Comparison of ENCODE assay signal across 1 cellular context in the genomic region with DNA sequence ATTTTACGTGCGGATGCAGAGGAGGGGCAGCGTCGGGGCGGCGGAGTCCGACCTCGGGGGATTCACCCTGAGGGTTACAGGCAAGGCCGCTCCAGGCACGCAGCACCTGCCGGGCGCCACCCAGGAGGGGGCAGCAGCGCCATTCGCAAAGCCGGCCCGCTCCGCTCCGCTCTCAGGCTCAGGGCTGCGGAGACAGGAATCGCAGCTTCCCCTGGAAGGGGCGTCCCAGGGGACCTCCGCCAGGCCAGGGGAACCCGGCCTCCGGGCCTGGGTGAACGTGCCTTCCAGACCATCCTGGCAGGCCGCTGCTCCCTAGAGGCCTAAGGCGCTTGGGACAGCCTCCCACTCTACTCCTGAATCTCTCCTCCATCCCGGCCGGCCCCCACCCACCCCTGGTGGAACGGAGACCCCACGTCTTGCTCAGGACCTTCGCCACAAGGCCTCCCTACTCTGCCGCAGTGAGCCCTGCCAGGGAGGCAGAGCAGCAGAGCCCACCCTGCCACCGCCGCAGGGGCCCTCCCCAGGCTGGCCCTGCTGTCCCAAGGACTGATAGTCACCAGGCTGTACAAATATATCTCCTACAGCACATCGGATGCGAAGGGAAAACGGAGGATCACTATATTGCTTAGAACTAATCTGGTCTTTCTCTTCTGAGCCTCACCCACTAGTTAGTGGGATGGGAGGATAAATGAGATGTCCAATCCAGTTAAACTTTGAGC.
TF ChIP-seq lines count a peak whose summit lies in the region.

No MANE protein-coding gene starts in this region.

TF ChIP-seq in GM12878, 131 proteins besides CTCF, POLR2A, EP300 and RAD21 (continued from another document):
- no peak for TF ChIP-seq SPI1 (IDR thresholded peaks at IDR 0.05; ENCODE audit: borderline replicate concordance, insufficient read depth, low read depth, low read length)
- no peak for TF ChIP-seq CHD1 (IDR thresholded peaks at IDR 0.05; ENCODE audit: low read depth, low read length)
- TF ChIP-seq ZBED1 (IDR thresholded peaks at IDR 0.05; ENCODE audit: borderline replicate concordance), result no peak
- no peak for TF ChIP-seq RBBP5 (conservative IDR thresholded peaks at IDR 0.05)
- TF ChIP-seq PBX3 (IDR thresholded peaks at IDR 0.05; ENCODE audit: insufficient replicate concordance, low read depth, low read length), result no peak
- no peak for TF ChIP-seq ZNF384 (IDR thresholded peaks at IDR 0.05; ENCODE audit: borderline replicate concordance, low read depth, low read length)
- TF ChIP-seq PAX8 (IDR thresholded peaks at IDR 0.05), result no peak
- no peak for TF ChIP-seq PML (IDR thresholded peaks at IDR 0.05; ENCODE audit: low read length)
- no peak for TF ChIP-seq ZNF217 (IDR thresholded peaks at IDR 0.05)
- TF ChIP-seq MYB (IDR thresholded peaks at IDR 0.05; ENCODE audit: borderline replicate concordance, low read depth, low read length), result no peak
- TF ChIP-seq, protein P1, sequence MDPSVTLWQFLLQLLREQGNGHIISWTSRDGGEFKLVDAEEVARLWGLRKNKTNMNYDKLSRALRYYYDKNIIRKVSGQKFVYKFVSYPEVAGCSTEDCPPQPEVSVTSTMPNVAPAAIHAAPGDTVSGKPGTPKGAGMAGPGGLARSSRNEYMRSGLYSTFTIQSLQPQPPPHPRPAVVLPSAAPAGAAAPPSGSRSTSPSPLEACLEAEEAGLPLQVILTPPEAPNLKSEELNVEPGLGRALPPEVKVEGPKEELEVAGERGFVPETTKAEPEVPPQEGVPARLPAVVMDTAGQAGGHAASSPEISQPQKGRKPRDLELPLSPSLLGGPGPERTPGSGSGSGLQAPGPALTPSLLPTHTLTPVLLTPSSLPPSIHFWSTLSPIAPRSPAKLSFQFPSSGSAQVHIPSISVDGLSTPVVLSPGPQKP (IDR thresholded peaks at IDR 0.05; ENCODE audit: low read depth, low read length), result no peak
TF ChIP-seq in GM12878: peak in this region for 18.
